In genomic region chr5:176530406-176530982, GRCh38 we compare ENCODE assay signal across 1 cellular context.
TF ChIP-seq lines count a peak whose summit lies in the region.

No MANE protein-coding gene starts in this region.

TF ChIP-seq in SK-N-SH, 30 proteins besides CTCF, POLR2A, EP300 and RAD21 (continued from another document):
- TF ChIP-seq FOXJ3 (CRISPR knock-in tag; IDR thresholded peaks at IDR 0.05) (no peak), NFIC (IDR thresholded peaks at IDR 0.05; ENCODE audit: borderline replicate concordance) (no peak), MXI1 (IDR thresholded peaks at IDR 0.05; ENCODE audit: low read depth, low read length) (no peak), RFX5 (IDR thresholded peaks at IDR 0.05; ENCODE audit: low read length) (no peak), NRF1 (IDR thresholded peaks at IDR 0.05; ENCODE audit: low read depth, low read length) (no peak), ZBTB33 (IDR thresholded peaks at IDR 0.05; ENCODE audit: borderline replicate concordance, low read depth) (no peak)
